Comparison of ENCODE assay signal across 1 cellular context in genomic region chr10:53786236-53786635, GRCh38.
TF ChIP-seq lines count a peak whose summit lies in the region.

No MANE protein-coding gene starts in this region.

TF ChIP-seq in H1, 55 proteins besides CTCF, POLR2A, EP300 and RAD21:
- TF ChIP-seq USF2 (IDR thresholded peaks at IDR 0.05; ENCODE audit: low read length): no peak
- TF ChIP-seq TCF12 (IDR thresholded peaks at IDR 0.05; ENCODE audit: low read depth, low read length): no peak
